Comparison of ENCODE assay signal across 9 cellular contexts in the genomic region with DNA sequence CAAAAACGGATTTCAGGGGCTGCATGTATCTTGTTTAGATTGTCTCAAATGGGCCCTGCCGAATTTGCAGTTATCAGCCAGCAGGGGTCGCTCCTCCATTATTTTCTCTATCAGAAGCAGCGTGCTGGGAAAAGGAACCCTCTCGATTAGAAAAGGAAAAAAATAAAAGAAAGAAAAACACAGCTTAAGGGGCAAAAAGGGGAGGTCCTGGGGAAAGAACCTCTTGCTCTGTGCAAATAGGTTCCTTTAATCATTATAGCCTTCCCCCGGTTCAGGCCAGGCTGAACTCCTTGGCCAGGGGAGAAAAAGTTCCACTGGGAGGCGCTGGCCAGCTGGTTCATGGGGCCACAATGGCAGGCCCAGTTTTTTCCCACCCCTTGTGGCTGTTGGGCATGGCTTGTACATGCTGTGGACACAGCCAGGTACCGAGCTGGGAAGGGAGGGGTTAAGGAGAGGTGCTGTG. TPM values are rescaled to one million over a fixed set of nuclear protein-coding genes. Genes with fewer than 3 reads are reported as not detected.
A peak's percentile ranks its signal among the peaks of the same experiment; 100 is the strongest.
DNase-seq lines count a peak whose midpoint lies in the region; ATAC-seq and TF ChIP-seq lines count a peak whose summit lies in the region.
"Had no signal": no experiment of that assay in that cellular context is flagged by ENCODE, and none has a peak within 500 bp of the region (broad histone marks: within the 10 kb centered on the region; RNA-seq: fewer than 3 reads in every experiment).

No MANE protein-coding gene starts in this region.

- POLR2A ChIA-PET in Panc1 (lab: Charles Lee), result no interaction called here

- peak; percentile 64 for TF ChIP-seq CTCF in BE2C (IDR thresholded peaks at IDR 0.05; ENCODE audit: low read depth, low read length)
- TF ChIP-seq CTCF in Panc1 (IDR thresholded peaks at IDR 0.05), result peak; percentile 76
- TF ChIP-seq CTCF in glutamatergic neuron (IDR thresholded peaks at IDR 0.05; ENCODE audit: partially characterized antibody, unreplicated experiment), result peak; percentile 64

- H3K9me3 ChIP-seq in BE2C (no peaks in the 10 kb centered on the region), Panc1 (ENCODE audit: control insufficient read depth, insufficient read depth, low read depth, low read length) (no peaks in the 10 kb centered on the region)

- in situ Hi-C loops in Panc1 (cut with HindIII; ENCODE audit: low pct_unique_long_range_greater_than_20kb, low sequenced_read_pairs), result no loop called here

- H3K27me3 Mint-ChIP-seq in glutamatergic neuron (ENCODE audit: unreplicated experiment), result no peaks in the 10 kb centered on the region

- peaks cover 2% of the 10 kb centered on the region for H3K9me3 Mint-ChIP-seq in glutamatergic neuron (ENCODE audit: unreplicated experiment)

- intact Hi-C loops in Panc1 (cut with micrococcal nuclease; ENCODE audit: unreplicated experiment), result no loop called here

- H3K4me3 Mint-ChIP-seq in glutamatergic neuron (ENCODE audit: unreplicated experiment), result no peak overlapping the region

- no peaks in the 10 kb centered on the region for H3K36me3 ChIP-seq in BE2C
- H3K36me3 ChIP-seq in H7 (replicated peaks; ENCODE audit: control insufficient read depth, insufficient read depth, low read length), result no peaks in the 10 kb centered on the region
- H3K36me3 ChIP-seq in Panc1 (ENCODE audit: control insufficient read depth, insufficient read depth, low read length), result no peaks in the 10 kb centered on the region

- ATAC-seq in Panc1 (no peak), GM21737 (IDR thresholded peaks at IDR 0.05; ENCODE audit: unreplicated experiment) (no peak)

- H3K4me1 ChIP-seq in BE2C (no peaks in the 10 kb centered on the region), Panc1 (ENCODE audit: control insufficient read depth, insufficient read depth, low read length) (no peaks in the 10 kb centered on the region)

- H3K4me1 Mint-ChIP-seq in glutamatergic neuron (ENCODE audit: low read depth, unreplicated experiment), result no peaks in the 10 kb centered on the region

- no TSS peak for BruUV-seq in Panc1 (replicated peaks; lab: Mats Ljungman, UMichigan)

- no peaks in the 10 kb centered on the region for H3K36me3 Mint-ChIP-seq in glutamatergic neuron (ENCODE audit: unreplicated experiment)

- CTCF ChIA-PET in Panc1 (lab: Charles Lee), result no interaction called here

- H3K4me3 ChIP-seq in BE2C (ENCODE audit: low read depth, low read length), result no peak overlapping the region
- H3K4me3 ChIP-seq in H7 (ENCODE audit: insufficient read depth, low read depth, low read length), result no peak overlapping the region
- no peak overlapping the region for H3K4me3 ChIP-seq in Panc1 (ENCODE audit: low read depth in 2 of 2, low read length in 2 of 2)

- H3K27me3 ChIP-seq in BE2C, result no peaks in the 10 kb centered on the region
- no peaks in the 10 kb centered on the region for H3K27me3 ChIP-seq in H7 (ENCODE audit: control insufficient read depth, insufficient read depth, low read length)
- no peaks in the 10 kb centered on the region for H3K27me3 ChIP-seq in Panc1 (ENCODE audit: control insufficient read depth, insufficient read depth, low read length)

- DNase-seq in BE2C, result peak; percentile 22
- peak; percentile 34 for DNase-seq in H7
- DNase-seq in Panc1 (ENCODE audit: low read depth, low spot score), result no peak
- no peak for DNase-seq in glutamatergic neuron
- no peak for DNase-seq in LoVo (ENCODE audit: low spot score)
- DNase-seq in NCI-H2196 treated with DMSO at 0.1 percent for 48 hours (lab: John Stamatoyannopoulos, UW; ENCODE audit: unreplicated experiment), result no peak
- no peak for DNase-seq in occipital lobe (lab: John Stamatoyannopoulos, UW)
- DNase-seq: effector CD4-positive, alpha-beta T cell had no signal

- no peak overlapping the region for H3K27ac Mint-ChIP-seq in glutamatergic neuron (ENCODE audit: unreplicated experiment)

- H3K27ac ChIP-seq in Panc1 (ENCODE audit: low read length), result no peak overlapping the region

RNA-seq across cellular contexts. Expression of a gene that starts 25.0 kb away (rescaled TPM):
- not detected for polyA plus RNA-seq in BE2C (2012; ENCODE audit: insufficient read depth, insufficient read length, low read depth)
- not detected in 2 replicates for total RNA-seq in H7 (2014; rRNA removed; shearing (Covaris generic))
- not detected for total RNA-seq in Panc1 (2021; ENCODE audit: unreplicated experiment)
- polyA plus RNA-seq in Panc1 (2012; ENCODE audit: insufficient read length), result not detected
- not detected for total RNA-seq in glutamatergic neuron (ENCODE audit: unreplicated experiment)
- total RNA-seq in occipital lobe, result not detected

RNA-seq across cellular contexts. Expression of a gene that starts 27.8 kb away (rescaled TPM):
- polyA plus RNA-seq in BE2C (2012; ENCODE audit: insufficient read depth, insufficient read length, low read depth), result not detected
- 0.87 and 2.1 TPM in 2 replicates for total RNA-seq in H7 (2014; rRNA removed; shearing (Covaris generic))
- total RNA-seq in Panc1 (2021; ENCODE audit: unreplicated experiment) (not detected), glutamatergic neuron (ENCODE audit: unreplicated experiment) (not detected), occipital lobe (not detected)
- polyA plus RNA-seq in Panc1 (2012; ENCODE audit: insufficient read length), result not detected

Comparison
In these comparisons a context has a peak if more than half of its experiments do, and no peak if none do; other contexts are left out.
1. DNase-seq: peak in BE2C (single experiment) and H7 (single experiment); none in Panc1 (single experiment), glutamatergic neuron (single experiment), LoVo (single experiment), NCI-H2196 treated with DMSO at 0.1 percent for 48 hours (single experiment) and occipital lobe (single experiment).
2. Peak in every context shown above with its lines, with median percentiles within 50 percentile points of each other: CTCF ChIP-seq.